ENCODE assay signal across 8 cellular contexts in the genomic region with DNA sequence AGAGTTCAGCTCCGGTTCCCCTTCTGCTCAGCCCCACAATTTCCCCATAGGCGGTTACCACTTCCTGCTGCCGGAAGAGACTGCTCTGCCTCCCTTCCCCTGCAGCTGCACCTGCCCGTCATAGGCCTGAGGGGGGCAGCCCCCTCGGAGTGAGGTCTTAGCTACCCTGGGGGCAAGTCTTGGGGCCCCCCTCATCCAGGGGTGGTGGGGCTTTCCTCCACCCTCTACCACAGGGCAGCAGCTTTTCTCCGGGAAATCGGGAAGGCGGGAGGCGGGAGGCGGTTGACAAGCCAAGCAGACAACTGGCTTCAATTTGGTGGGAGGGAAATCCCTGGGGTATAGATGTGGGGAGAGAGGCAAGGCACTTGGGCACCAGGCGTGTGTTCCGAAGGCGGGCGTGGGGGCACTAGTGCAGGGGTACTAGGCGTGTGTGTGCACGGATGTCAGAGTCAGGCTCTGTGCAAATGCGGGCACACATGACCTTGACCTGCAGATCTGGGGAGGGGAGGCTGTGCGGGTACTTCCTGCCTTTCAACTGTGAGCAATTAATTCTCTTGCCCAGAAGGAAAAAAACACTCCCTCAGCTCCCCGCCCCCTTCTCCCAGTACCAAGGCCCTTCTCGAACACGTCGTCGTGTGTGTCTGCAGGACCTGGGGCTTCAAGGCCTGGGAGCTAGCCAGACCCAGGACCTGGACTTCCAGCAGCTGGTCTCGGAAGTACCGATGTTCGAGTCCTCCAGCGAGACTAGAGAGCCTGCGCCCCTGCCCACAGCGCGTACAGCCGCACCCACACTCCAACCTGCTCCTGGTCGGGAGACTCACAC. TPM values are rescaled to one million over a fixed set of nuclear protein-coding genes. Genes with fewer than 3 reads are reported as not detected.
DNase-seq lines count a peak whose midpoint lies in the region; ATAC-seq and TF ChIP-seq lines count a peak whose summit lies in the region.

No MANE protein-coding gene starts in this region.

- H3K27ac ChIP-seq in muscle layer of duodenum (ENCODE audit: low read length) = peak overlapping the region; percentile 89

- no peaks in the 10 kb centered on the region for H3K27me3 ChIP-seq in muscle layer of duodenum (ENCODE audit: low read depth, low read length)

- H3K9me3 ChIP-seq in muscle layer of duodenum (ENCODE audit: control insufficient read depth in 1 of 2, low read length in 2 of 2) = no peaks in the 10 kb centered on the region

- peaks cover 0 to 27% of the 10 kb centered on the region in 2 donors for H3K4me1 ChIP-seq in muscle layer of duodenum (ENCODE audit: control insufficient read depth in 1 of 2, insufficient read depth in 2 of 2, low read length in 2 of 2)

- peaks cover 43% of the 10 kb centered on the region for H3K36me3 Mint-ChIP-seq in effector memory CD8-positive, alpha-beta T cell (ENCODE audit: insufficient read depth)

- peaks cover 23 to 38% of the 10 kb centered on the region in 2 donors for H3K4me1 Mint-ChIP-seq in effector memory CD8-positive, alpha-beta T cell (ENCODE audit: low read depth in 2 of 2)

- H3K9me3 Mint-ChIP-seq in effector memory CD8-positive, alpha-beta T cell = no peaks in the 10 kb centered on the region

- H3K36me3 ChIP-seq in muscle layer of duodenum (ENCODE audit: control insufficient read depth in 1 of 2, insufficient read depth in 2 of 2, low read length in 2 of 2) = peaks cover 0 to 10% of the 10 kb centered on the region in 2 donors

- peak overlapping the region; percentile 95 to 99 for H3K27ac Mint-ChIP-seq in effector memory CD8-positive, alpha-beta T cell

- no peaks in the 10 kb centered on the region for H3K27me3 Mint-ChIP-seq in effector memory CD8-positive, alpha-beta T cell

- ATAC-seq in GM18498 (IDR thresholded peaks at IDR 0.05; ENCODE audit: unreplicated experiment) (peak; percentile 27), HG02885 (IDR thresholded peaks at IDR 0.05; ENCODE audit: poor library complexity, unreplicated experiment) (peak; percentile 32), omental fat pad (ENCODE audit: low FRiP score) (no peak)
- peak; percentile 55 for ATAC-seq in effector memory CD8-positive, alpha-beta T cell (replicated peaks)
- ATAC-seq in stimulated activated naive CD8-positive, alpha-beta T cell treated with anti-CD3 and anti-CD28 coated beads, Interleukin-15, Interleukin-2, amounts not matched to agents 100 U/mL and 50 U/mL, for 24 hours = peak; percentile 47

- DNase-seq in NCI-H345 treated with DMSO at 0.1 percent for 48 hours (lab: John Stamatoyannopoulos, UW; ENCODE audit: unreplicated experiment) (peak; percentile 43), omental fat pad (ENCODE audit: low spot score) (no peak)
- DNase-seq in activated CD4-positive, alpha-beta T cell treated with anti-CD3 and anti-CD28 coated beads, Interleukin-2, amount 50 U/mL, for 4 hours = peak; percentile 51 to 60
- DNase-seq in effector memory CD8-positive, alpha-beta T cell = peak; percentile 64 to 65 (median 64)
- DNase-seq in stimulated activated naive CD8-positive, alpha-beta T cell treated with anti-CD3 and anti-CD28 coated beads, Interleukin-15, Interleukin-2, amounts not matched to agents 100 U/mL and 50 U/mL, for 24 hours = peak; percentile 76

- TF ChIP-seq CTCF in omental fat pad (IDR thresholded peaks at IDR 0.05) = no peak

- H3K4me3 ChIP-seq in muscle layer of duodenum (ENCODE audit: low read depth in 1 of 2, low read length in 2 of 2) = peak overlapping the region; percentile 59 to 75

- peak overlapping the region; percentile 87 to 91 for H3K4me3 Mint-ChIP-seq in effector memory CD8-positive, alpha-beta T cell

RNA-seq across cellular contexts. Expression of gene ARHGAP4, which starts 1.0 kb away (rescaled TPM):
- 10 to 100 TPM; 16.6 to 72.2 (median 36.4) TPM for total RNA-seq in omental fat pad

RNA-seq across cellular contexts. Expression of gene NAA10, which starts 7.8 kb away (rescaled TPM):
- 100 to 1,000 TPM in 1 of 4 donors, 10 to 100 TPM in 3; 85.7 to 101 (median 90.7) TPM for total RNA-seq in omental fat pad

RNA-seq across cellular contexts. Expression of gene RENBP, which starts 17.4 kb away (rescaled TPM):
- total RNA-seq in omental fat pad = 10 to 100 TPM in 3 of 4 donors, 1 to 10 TPM in 1; 7.8 to 33.0 (median 26.5) TPM

RNA-seq across cellular contexts. Expression of gene AVPR2, which starts 22.6 kb away (rescaled TPM):
- 10 to 100 TPM in 1 of 4 donors, 1 to 10 TPM in 2, under 1 TPM in 1; 0.74 to 22.7 (median 3.6) TPM for total RNA-seq in omental fat pad

RNA-seq across cellular contexts. Expression of gene L1CAM, which starts 41.1 kb away (rescaled TPM):
- 1 to 10 TPM in 3 of 4 donors, under 1 TPM in 1; 0.37 to 2.8 (median 1.6) TPM for total RNA-seq in omental fat pad
